ENCODE assay signal across 1 cellular context in genomic region chr12:131592972-131593371, GRCh38.
TF ChIP-seq lines count a peak whose summit lies in the region.

No MANE protein-coding gene starts in this region.

TF ChIP-seq in GM12878, 131 proteins besides CTCF, POLR2A, EP300 and RAD21 (continued from another document):
- TF ChIP-seq PAX8 (IDR thresholded peaks at IDR 0.05) (no peak), RCOR1 (conservative IDR thresholded peaks at IDR 0.05; ENCODE audit: low read depth, low read length) (no peak), BCL11A (IDR thresholded peaks at IDR 0.05; ENCODE audit: low read depth, low read length) (no peak), BRCA1 (IDR thresholded peaks at IDR 0.05; ENCODE audit: low read depth, low read length) (no peak), TBL1XR1 (IDR thresholded peaks at IDR 0.05; ENCODE audit: low read depth, low read length) (no peak), ZNF274 (IDR thresholded peaks at IDR 0.05; ENCODE audit: insufficient read depth, insufficient read length) (no peak), CREM (IDR thresholded peaks at IDR 0.05; ENCODE audit: low read depth) (peak; percentile 50; the same call in 1 of the 2 replicates), IKZF2 (IDR thresholded peaks at IDR 0.05) (peak in 1 of 2 experiments; percentile 29; a peak in 1 of 4 replicates)
